29 cellular contexts compared by ENCODE assay signal in the genomic region with DNA sequence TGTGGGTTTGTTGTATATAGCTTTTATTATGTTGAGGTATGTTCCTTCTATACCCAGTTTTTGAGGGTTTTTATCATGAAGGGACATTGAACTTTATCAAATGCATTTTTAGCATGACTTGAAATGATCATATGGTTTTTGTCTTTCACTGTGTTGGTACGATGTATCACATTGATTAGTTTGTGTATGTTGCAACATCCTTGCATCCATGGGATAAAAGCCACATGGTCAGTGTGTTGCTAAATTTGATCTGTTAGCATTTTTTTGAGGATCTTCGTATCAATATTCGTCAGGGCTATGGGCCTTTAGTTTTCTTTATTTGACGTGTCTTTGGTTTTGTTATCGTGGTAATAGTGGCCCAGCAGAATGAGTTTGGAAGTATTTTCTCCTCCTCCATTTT.
"Had no signal": no experiment of that assay in that cellular context is flagged by ENCODE, and none has a peak within 500 bp of the region (broad histone marks: within the 10 kb centered on the region; RNA-seq: fewer than 3 reads in every experiment).

No MANE protein-coding gene starts in this region.

- FAIRE-seq: urothelium cell line had no signal

- H3K27ac Mint-ChIP-seq: stimulated activated effector memory CD8-positive, alpha-beta T cell treated with anti-CD3 and anti-CD28 coated beads, Interleukin-12 subunit alpha, Interleukin-12 subunit beta, amount 100 ng/mL, for 72 hours; stimulated activated memory B cell treated with anti-CD40 and anti-IgM and Interleukin-4, amounts not matched to agents 10 μg/mL and 1 μg/mL and 100 μg/mL, for 72 hours; stimulated activated naive B cell treated with anti-CD40 and anti-IgM and Interleukin-4, amounts not matched to agents 10 μg/mL and 1 μg/mL and 100 μg/mL, for 72 hours; stimulated activated naive CD8-positive, alpha-beta T cell treated with anti-CD3 and anti-CD28 coated beads, Interleukin-15, Interleukin-2, amounts not matched to agents 100 ng/mL and 50 ng/mL, for 24 hours; type B pancreatic cell had no signal

- H3K36me3 Mint-ChIP-seq: stimulated activated effector memory CD8-positive, alpha-beta T cell treated with anti-CD3 and anti-CD28 coated beads, Interleukin-12 subunit alpha, Interleukin-12 subunit beta, amount 100 ng/mL, for 72 hours; stimulated activated memory B cell treated with anti-CD40 and anti-IgM and Interleukin-4, amounts not matched to agents 10 μg/mL and 1 μg/mL and 100 μg/mL, for 72 hours; stimulated activated naive B cell treated with anti-CD40 and anti-IgM and Interleukin-4, amounts not matched to agents 10 μg/mL and 1 μg/mL and 100 μg/mL, for 72 hours; type B pancreatic cell had no signal

- H3K4me3 ChIP-seq: stomach, suprapubic skin, testis, thoracic aorta, thyroid gland, tibial artery, tibial nerve, transverse colon, upper lobe of left lung, upper lobe of right lung, uterus, vagina had no signal

- H3K4me1 ChIP-seq: stomach, suprapubic skin, testis, thyroid gland, tibial artery, tibial nerve, transverse colon, upper lobe of left lung, upper lobe of right lung, uterus, vagina had no signal

- H3K27me3 ChIP-seq: testis, thyroid gland, tibial nerve, upper lobe of left lung, upper lobe of right lung, uterus, vagina had no signal

- H3K4me3 Mint-ChIP-seq: stimulated activated effector memory CD8-positive, alpha-beta T cell treated with anti-CD3 and anti-CD28 coated beads, Interleukin-12 subunit alpha, Interleukin-12 subunit beta, amount 100 ng/mL, for 72 hours; stimulated activated memory B cell treated with anti-CD40 and anti-IgM and Interleukin-4, amounts not matched to agents 10 μg/mL and 1 μg/mL and 100 μg/mL, for 72 hours; stimulated activated naive B cell treated with anti-CD40 and anti-IgM and Interleukin-4, amounts not matched to agents 10 μg/mL and 1 μg/mL and 100 μg/mL, for 72 hours; stimulated activated naive CD8-positive, alpha-beta T cell treated with anti-CD3 and anti-CD28 coated beads, Interleukin-15, amount 100 ng/mL, for 72 hours; stimulated activated naive CD8-positive, alpha-beta T cell treated with anti-CD3 and anti-CD28 coated beads, Interleukin-15, Interleukin-2, amounts not matched to agents 100 ng/mL and 50 ng/mL, for 24 hours; type B pancreatic cell had no signal

- DNase-seq: stimulated activated CD4-positive, alpha-beta T cell treated with anti-CD3 and anti-CD28 coated beads, Interleukin-2, amount 100 ng/mL, for 48 hours; stimulated activated CD4-positive, alpha-beta T cell treated with anti-CD3 and anti-CD28 coated beads, Interleukin-4, amount 100 ng/mL, for 1 hour; stimulated activated CD4-positive, alpha-beta T cell treated with anti-CD3 and anti-CD28 coated beads, Interleukin-4, amount 100 ng/mL, for 24 hours; stimulated activated CD4-positive, alpha-beta T cell treated with anti-CD3 and anti-CD28 coated beads, Interleukin-4, amount 100 ng/mL, for 4 hours; stimulated activated CD8-positive, alpha-beta memory T cell treated with anti-CD3 and anti-CD28 coated beads, Interleukin-4, amount 100 ng/mL, for 48 hours; stimulated activated naive B cell treated with anti-CD40 and anti-IgM and Interleukin-4, amounts not matched to agents 10 μg/mL and 1 μg/mL and 100 μg/mL, for 72 hours; stimulated activated naive CD4-positive, alpha-beta T cell; stimulated activated naive CD4-positive, alpha-beta T cell treated with Interleukin-2 at 50 U/mL for 16 hours; stimulated activated naive CD8-positive, alpha-beta T cell treated with anti-CD3 and anti-CD28 coated beads, Interleukin-15, amount 100 ng/mL, for 72 hours; stimulated activated naive CD8-positive, alpha-beta T cell treated with anti-CD3 and anti-CD28 coated beads, Interleukin-15, Interleukin-2, amounts not matched to agents 100 U/mL and 50 U/mL, for 24 hours; stomach; substantia nigra; testis; thyroid gland; tibial artery; transverse colon; trophoblast cell; upper lobe of left lung; upper lobe of right lung; uterus had no signal

- H3K9me3 ChIP-seq: suprapubic skin, testis, thoracic aorta, thyroid gland, tibial artery, tibial nerve, upper lobe of left lung, upper lobe of right lung, uterus, vagina had no signal

- ATAC-seq: stimulated activated effector memory CD8-positive, alpha-beta T cell treated with anti-CD3 and anti-CD28 coated beads, Interleukin-12 subunit alpha, Interleukin-12 subunit beta, amount 100 ng/mL, for 72 hours; stimulated activated memory B cell treated with anti-CD40 and anti-IgM and Interleukin-4, amounts not matched to agents 10 μg/mL and 1 μg/mL and 100 μg/mL, for 72 hours; stimulated activated naive B cell treated with anti-CD40 and anti-IgM and Interleukin-4, amounts not matched to agents 10 μg/mL and 1 μg/mL and 100 μg/mL, for 72 hours; stimulated activated naive CD8-positive, alpha-beta T cell treated with anti-CD3 and anti-CD28 coated beads, Interleukin-15, amount 100 ng/mL, for 72 hours; stimulated activated naive CD8-positive, alpha-beta T cell treated with anti-CD3 and anti-CD28 coated beads, Interleukin-15, Interleukin-2, amounts not matched to agents 100 U/mL and 50 U/mL, for 24 hours; upper lobe of right lung had no signal

- H3K27me3 Mint-ChIP-seq: stimulated activated naive CD8-positive, alpha-beta T cell treated with anti-CD3 and anti-CD28 coated beads, Interleukin-15, Interleukin-2, amounts not matched to agents 100 ng/mL and 50 ng/mL, for 24 hours had no signal

- H3K36me3 ChIP-seq: stomach, suprapubic skin, thoracic aorta, thyroid gland, tibial artery, tibial nerve, transverse colon, upper lobe of left lung, upper lobe of right lung, uterus, vagina had no signal

- H3K27ac ChIP-seq: stomach, suprapubic skin, testis, thoracic aorta, thyroid gland, tibial artery, tibial nerve, transverse colon, upper lobe of left lung, upper lobe of right lung, uterus, vagina had no signal

- H3K4me1 Mint-ChIP-seq: stimulated activated effector memory CD8-positive, alpha-beta T cell treated with anti-CD3 and anti-CD28 coated beads, Interleukin-12 subunit alpha, Interleukin-12 subunit beta, amount 100 ng/mL, for 72 hours; stimulated activated memory B cell treated with anti-CD40 and anti-IgM and Interleukin-4, amounts not matched to agents 10 μg/mL and 1 μg/mL and 100 μg/mL, for 72 hours; stimulated activated naive B cell treated with anti-CD40 and anti-IgM and Interleukin-4, amounts not matched to agents 10 μg/mL and 1 μg/mL and 100 μg/mL, for 72 hours; stimulated activated naive CD8-positive, alpha-beta T cell treated with anti-CD3 and anti-CD28 coated beads, Interleukin-15, amount 100 ng/mL, for 72 hours had no signal

- H3K9me3 Mint-ChIP-seq: stimulated activated effector memory CD8-positive, alpha-beta T cell treated with anti-CD3 and anti-CD28 coated beads, Interleukin-12 subunit alpha, Interleukin-12 subunit beta, amount 100 ng/mL, for 72 hours; type B pancreatic cell had no signal
